Comparison of ENCODE assay signal across 20 cellular contexts in the genomic region with DNA sequence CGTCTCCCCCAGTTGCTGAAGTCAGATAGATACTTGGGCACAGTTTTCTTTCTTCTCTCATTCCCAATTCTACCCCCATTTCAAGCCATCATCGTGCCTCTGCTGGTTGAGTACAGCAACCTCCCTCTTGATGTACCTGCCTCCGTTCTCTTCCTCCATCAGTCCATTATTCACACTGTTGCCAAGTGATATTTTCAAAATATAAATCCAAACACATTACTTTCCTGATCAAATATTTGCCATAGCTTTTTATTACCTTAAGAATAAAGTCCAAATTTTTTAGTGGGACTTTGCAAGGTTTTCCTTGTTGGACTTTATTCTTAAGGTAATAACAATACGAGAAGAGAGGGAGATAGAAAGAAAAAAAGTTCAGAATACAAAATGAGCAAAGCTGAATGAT. TPM values are rescaled to one million over a fixed set of nuclear protein-coding genes. Genes with fewer than 3 reads are reported as not detected.
DNase-seq lines count a peak whose midpoint lies in the region; ATAC-seq, FAIRE-seq and TF ChIP-seq lines count a peak whose summit lies in the region.
"Had no signal": no experiment of that assay in that cellular context is flagged by ENCODE, and none has a peak within 500 bp of the region (broad histone marks: within the 10 kb centered on the region; RNA-seq: fewer than 3 reads in every experiment).

No MANE protein-coding gene starts in this region.

- H3K27me3 ChIP-seq in OCI-LY3 (ENCODE audit: low read depth, low read length) (peaks cover 18% of the 10 kb centered on the region), hepatocyte (no peaks in the 10 kb centered on the region), small intestine (ENCODE audit: control insufficient read depth in 2 of 2, insufficient read depth in 2 of 2, low read length in 2 of 2) (no peaks in the 10 kb centered on the region), heart left ventricle (no peaks in the 10 kb centered on the region), smooth muscle cell (ENCODE audit: low read depth) (no peaks in the 10 kb centered on the region), left ventricle myocardium inferior (ENCODE audit: low read depth) (no peaks in the 10 kb centered on the region)
- H3K27me3 ChIP-seq: BLaER1 had no signal

- H3K4me3 ChIP-seq in OCI-LY3 (ENCODE audit: low read length) (no peak overlapping the region), hepatocyte (no peak overlapping the region), small intestine (ENCODE audit: low read depth in 1 of 2, low read length in 2 of 2) (no peak overlapping the region), heart left ventricle (no peak overlapping the region), smooth muscle cell (no peak overlapping the region), left ventricle myocardium inferior (no peak overlapping the region)
- H3K4me3 ChIP-seq: BLaER1, HAP-1 had no signal

- intact Hi-C loops in heart left ventricle (cut with DNase I), result no loop called here
- intact Hi-C loops in left ventricle myocardium inferior (cut with micrococcal nuclease), result no loop called here

- H3F3A ChIP-seq in smooth muscle cell (ENCODE audit: low read depth), result no peaks in the 10 kb centered on the region

- no peak for TF ChIP-seq POLR2A in heart left ventricle (IDR thresholded peaks at IDR 0.05)

- FAIRE-seq in small intestine (lab: Jason Lieb, UNC), result no peak
- FAIRE-seq: G401.6, GM12891, H1 had no signal

- 78% methylated on average over 4 of the region's 4 CpGs for WGBS in hepatocyte (ENCODE audit: low lambda C conversion rate, missing lambda C conversion rate)
- WGBS in small intestine, 3 donors, result 17 to 58% (median 32%) methylated on average over 4 of the region's 4 CpGs
- 87 to 91% (median 88%) methylated on average over 4 of the region's 4 CpGs for WGBS in heart left ventricle, 4 donors
- WGBS in smooth muscle cell (ENCODE audit: low lambda C conversion rate), result 90% methylated on average over 4 of the region's 4 CpGs

- H3K27ac ChIP-seq in OCI-LY3 (ENCODE audit: low read length), result no peak overlapping the region
- peak overlapping the region; percentile 60 for H3K27ac ChIP-seq in hepatocyte
- H3K27ac ChIP-seq in small intestine (ENCODE audit: low read depth in 1 of 2, low read length in 1 of 2), result no peak overlapping the region
- H3K27ac ChIP-seq in heart left ventricle, result no peak overlapping the region
- H3K27ac ChIP-seq in smooth muscle cell (ENCODE audit: low read depth), result no peak overlapping the region
- no peak overlapping the region for H3K27ac ChIP-seq in left ventricle myocardium inferior (replicated peaks)
- H3K27ac ChIP-seq: BLaER1, HL-60 had no signal

- no peak overlapping the region for H3K9ac ChIP-seq in OCI-LY3 (ENCODE audit: low read length)
- H3K9ac ChIP-seq in smooth muscle cell (ENCODE audit: low read depth), result no peak overlapping the region
- H3K9ac ChIP-seq: BLaER1 had no signal

- ATAC-seq in HG03521 (IDR thresholded peaks at IDR 0.05; ENCODE audit: unreplicated experiment) (no peak), heart left ventricle (no peak)

- H3K4me1 ChIP-seq in OCI-LY3 (ENCODE audit: low read length) (peaks cover 35% of the 10 kb centered on the region), hepatocyte (ENCODE audit: insufficient read depth) (peaks cover 4% of the 10 kb centered on the region), small intestine (ENCODE audit: control insufficient read depth in 2 of 2, insufficient read depth in 1 of 2, low read depth in 1 of 2, low read length in 1 of 2) (peaks cover 0 to 4% of the 10 kb centered on the region in 2 donors), heart left ventricle (no peaks in the 10 kb centered on the region), smooth muscle cell (ENCODE audit: low read depth) (no peaks in the 10 kb centered on the region), left ventricle myocardium inferior (no peaks in the 10 kb centered on the region)
- H3K4me1 ChIP-seq: BLaER1, HAP-1 had no signal

- no peaks in the 10 kb centered on the region for H3K9me2 ChIP-seq in hepatocyte (replicated peaks; ENCODE audit: insufficient read depth)

- H3K36me3 ChIP-seq in OCI-LY3 (replicated peaks; ENCODE audit: low read depth, low read length) (no peaks in the 10 kb centered on the region), hepatocyte (replicated peaks; ENCODE audit: insufficient read depth, low read depth) (no peaks in the 10 kb centered on the region), small intestine (ENCODE audit: control insufficient read depth in 2 of 2, insufficient read depth in 2 of 2, low read length in 2 of 2) (no peaks in the 10 kb centered on the region), heart left ventricle (no peaks in the 10 kb centered on the region), smooth muscle cell (ENCODE audit: low read depth) (no peaks in the 10 kb centered on the region), left ventricle myocardium inferior (no peaks in the 10 kb centered on the region)
- H3K36me3 ChIP-seq: BLaER1, HAP-1 had no signal

- H2AFZ ChIP-seq in OCI-LY3 (ENCODE audit: low read depth, low read length) (no peak overlapping the region), hepatocyte (no peak overlapping the region), smooth muscle cell (ENCODE audit: low read depth) (no peak overlapping the region)

- DNase-seq in HT-29 (ENCODE audit: low spot score) (peak; percentile 72), hepatocyte (ENCODE audit: low spot score) (no peak), small intestine (peak; percentile 81), heart left ventricle (no peak), smooth muscle cell (lab: John Stamatoyannopoulos, UW; ENCODE audit: unreplicated experiment) (no peak), left ventricle myocardium inferior (no peak)
- DNase-seq: AML-193; CD4-positive, CD25-positive, alpha-beta regulatory T cell; DMS 273 treated with DMSO at 0.1 percent for 48 hours; DMS79 treated with DMSO at 0.1 percent for 48 hours; EL; KBM-7 had no signal

- peak overlapping the region; percentile 50 for H3K4me2 ChIP-seq in OCI-LY3 (ENCODE audit: low read length)
- no peak overlapping the region for H3K4me2 ChIP-seq in hepatocyte
- H3K4me2 ChIP-seq in smooth muscle cell, result no peak overlapping the region
- H3K4me2 ChIP-seq: BLaER1 had no signal

- H3K79me2 ChIP-seq in OCI-LY3 (ENCODE audit: low read length) (no peaks in the 10 kb centered on the region), hepatocyte (no peaks in the 10 kb centered on the region), smooth muscle cell (ENCODE audit: low read depth) (no peaks in the 10 kb centered on the region)

- TF ChIP-seq CTCF in OCI-LY3 (IDR thresholded peaks at IDR 0.05; ENCODE audit: low read depth, low read length), result no peak
- TF ChIP-seq CTCF in hepatocyte (IDR thresholded peaks at IDR 0.05; ENCODE audit: poor library complexity), result no peak
- no peak for TF ChIP-seq CTCF in heart left ventricle (IDR thresholded peaks at IDR 0.05)
- no peak for TF ChIP-seq CTCF in smooth muscle cell (IDR thresholded peaks at IDR 0.05; ENCODE audit: borderline replicate concordance, insufficient read depth, poor library complexity, severe bottlenecking)
- no peak for TF ChIP-seq CTCF in left ventricle myocardium inferior (IDR thresholded peaks at IDR 0.05; ENCODE audit: borderline replicate concordance)

- H3K9me3 ChIP-seq in OCI-LY3 (ENCODE audit: insufficient read depth, low read length) (no peaks in the 10 kb centered on the region), hepatocyte (ENCODE audit: low read depth) (no peaks in the 10 kb centered on the region), small intestine (ENCODE audit: control insufficient read depth, low read depth) (no peaks in the 10 kb centered on the region), heart left ventricle (no peaks in the 10 kb centered on the region), smooth muscle cell (replicated peaks; ENCODE audit: low read depth) (no peaks in the 10 kb centered on the region), left ventricle myocardium inferior (replicated peaks) (no peaks in the 10 kb centered on the region)
- H3K9me3 ChIP-seq: BLaER1, HAP-1 had no signal

- no peaks in the 10 kb centered on the region for H4K20me1 ChIP-seq in OCI-LY3 (ENCODE audit: insufficient read depth, low read length)
- no peaks in the 10 kb centered on the region for H4K20me1 ChIP-seq in hepatocyte (ENCODE audit: insufficient read depth, poor library complexity, severe bottlenecking)
- H4K20me1 ChIP-seq in smooth muscle cell (ENCODE audit: low read depth), result no peaks in the 10 kb centered on the region
- H4K20me1 ChIP-seq: BLaER1 had no signal

RNA-seq across cellular contexts. Expression of a gene that starts 18.6 kb away (rescaled TPM):
- 3.2 and 10.6 TPM in 2 replicates for total RNA-seq in HT-29 (2014; rRNA removed; shearing (Covaris generic))
- total RNA-seq in hepatocyte (4.1 and 12.5 TPM in 2 replicates), heart left ventricle (100 to 1,000 TPM in 1 of 9 donors, 10 to 100 TPM in 8; 19.9 to 109 (median 75.9) TPM), smooth muscle cell (24.4 and 31.9 TPM in 2 replicates), left ventricle myocardium inferior (67.4 TPM)
- polyA plus RNA-seq in hepatocyte (1.7 and 2.3 TPM in 2 replicates), small intestine (1 to 10 TPM in 1 of 3 donors, under 1 TPM in 2; 0.67 to 2.6 (median 0.81) TPM), heart left ventricle (10 to 100 TPM in 1 of 2 donors, 1 to 10 TPM in 1; 7.5 to 18.2 TPM), smooth muscle cell (18.8 and 22.6 TPM in 2 replicates)
- total RNA-seq: CD4-positive, CD25-positive, alpha-beta regulatory T cell had no signal
- polyA plus RNA-seq: CD4-positive, CD25-positive, alpha-beta regulatory T cell had no signal

RNA-seq across cellular contexts. Expression of a gene that starts 51.9 kb away (rescaled TPM):
- 79.8 and 82.7 TPM in 2 replicates for total RNA-seq in HT-29 (2014; rRNA removed; shearing (Covaris generic))
- total RNA-seq in hepatocyte, result 1.6 and 2.4 TPM in 2 replicates
- polyA plus RNA-seq in hepatocyte, result 3.6 and 4.9 TPM in 2 replicates
- polyA plus RNA-seq in small intestine, result 1 to 10 TPM in 1 of 3 donors, under 1 TPM in 2; 0.54 to 1.4 (median 0.67) TPM
- 10 to 100 TPM in 7 of 9 donors, 1 to 10 TPM in 2; 8.3 to 66.0 (median 32.2) TPM for total RNA-seq in heart left ventricle
- polyA plus RNA-seq in heart left ventricle, result 1 to 10 TPM; 6.8 to 8.8 TPM
- 4.4 and 6.0 TPM in 2 replicates for total RNA-seq in smooth muscle cell
- 10.3 and 10.6 TPM in 2 replicates for polyA plus RNA-seq in smooth muscle cell
- 33.4 TPM for total RNA-seq in left ventricle myocardium inferior
- total RNA-seq: CD4-positive, CD25-positive, alpha-beta regulatory T cell had no signal
- polyA plus RNA-seq: CD4-positive, CD25-positive, alpha-beta regulatory T cell had no signal

Comparison
In these comparisons a context has a peak if more than half of its experiments do, and no peak if none do; other contexts are left out.
1. DNase-seq: peak in HT-29 (single experiment) and small intestine (single experiment); none in hepatocyte (single experiment), heart left ventricle (0 of 5), smooth muscle cell (single experiment) and left ventricle myocardium inferior (single experiment).